In the genomic region with DNA sequence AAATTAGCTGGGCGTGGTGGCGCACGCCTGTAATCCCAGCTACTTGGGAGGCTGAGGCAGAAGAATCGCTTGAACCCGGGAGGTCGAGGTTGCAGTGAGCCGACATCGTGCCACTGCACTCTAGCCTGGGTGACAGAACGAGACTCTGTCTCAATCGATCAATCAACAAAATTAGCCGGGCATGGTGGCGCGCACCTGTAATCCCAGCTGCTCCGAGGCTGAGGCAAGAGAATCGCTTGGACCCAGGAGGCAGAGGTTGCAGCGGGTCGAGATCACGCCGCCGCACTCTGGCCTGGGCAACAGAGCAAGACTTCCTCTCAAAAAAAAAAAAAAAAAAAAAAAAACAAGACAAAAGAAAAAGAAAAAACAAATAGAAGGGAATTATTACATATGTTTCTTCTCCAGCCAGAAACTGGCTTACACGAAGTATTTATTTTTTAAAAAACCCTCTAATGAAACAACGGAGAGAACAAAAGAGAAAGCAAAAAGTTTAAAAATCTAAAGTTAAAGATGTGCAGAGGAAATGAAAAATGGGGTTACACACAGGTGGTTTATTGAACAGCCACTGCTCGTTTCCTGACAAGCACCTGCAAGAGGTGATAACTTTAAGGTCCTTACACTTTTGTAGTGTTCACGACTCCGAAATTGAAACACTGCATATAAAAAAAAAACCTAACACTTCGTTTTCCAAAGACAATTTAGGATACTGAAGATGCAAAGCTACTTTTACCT, we compare ENCODE assay signal across 8 cellular contexts. TPM values are rescaled to one million over a fixed set of nuclear protein-coding genes. Genes with fewer than 3 reads are reported as not detected.
DNase-seq lines count a peak whose midpoint lies in the region; ATAC-seq, FAIRE-seq and TF ChIP-seq lines count a peak whose summit lies in the region.

No MANE protein-coding gene starts in this region.

- CTCF ChIA-PET in K562 (lab: Yijun Ruan, JAX; ENCODE audit: low intra/inter-chr PET ratio), result no interaction called here

- H3K36me3 ChIP-seq in BLaER1 (peaks cover 40% of the 10 kb centered on the region), K562 (ENCODE audit: control insufficient read depth, insufficient read depth, low read length) (peaks cover 18% of the 10 kb centered on the region; the same call in 1 of the 3 replicates), mucosa of descending colon (ENCODE audit: low read depth) (no peaks in the 10 kb centered on the region), uterus (no peaks in the 10 kb centered on the region)

- H3K27me3 ChIP-seq in BLaER1 (no peaks in the 10 kb centered on the region), K562 (ENCODE audit: control insufficient read depth in 2 of 2, insufficient read depth in 2 of 2, low read length in 2 of 2) (no peaks in the 10 kb centered on the region), uterus (no peaks in the 10 kb centered on the region)

- FAIRE-seq in K562 (lab: Jason Lieb, UNC), result no peak

- POLR2A ChIA-PET in K562 (lab: Yijun Ruan, JAX), result interaction anchor here (0.6 to 2.3 kb wide), 7 partner anchors 8 to 116 kb away, joined by 3 to 23 read pairs (median 3); no protein-coding TSS in a partner anchor

- no peaks in the 10 kb centered on the region for H3K9me1 ChIP-seq in K562 (ENCODE audit: control insufficient read depth, insufficient read depth, low read length)

- H3K9ac ChIP-seq in BLaER1, result peak overlapping the region; percentile 96
- H3K9ac ChIP-seq in K562 (ENCODE audit: insufficient read depth in 1 of 2, low read depth in 2 of 2, low read length in 2 of 2), result peak overlapping the region in 1 of 2 experiments; percentile 81; a peak in 2 of 4 replicates

- TF ChIP-seq EP300 in K562 (IDR thresholded peaks at IDR 0.05; ENCODE audit: low read length), result no peak

- no peak for TF ChIP-seq RAD21 in K562 (CRISPR knock-in tag; conservative IDR thresholded peaks at IDR 0.05 in 1 of 2, IDR thresholded peaks at IDR 0.05 in 1 of 2)

- H3K79me2 ChIP-seq in K562 (ENCODE audit: control insufficient read depth, insufficient read depth, low read length), result peaks cover 49% of the 10 kb centered on the region

- H4K20me1 ChIP-seq in BLaER1 (peaks cover 22% of the 10 kb centered on the region; the same call in 1 of the 2 replicates), K562 (replicated peaks; ENCODE audit: control insufficient read depth, insufficient read depth, low read length) (no peaks in the 10 kb centered on the region)

- BruUV-seq in K562 (replicated peaks; lab: Mats Ljungman, UMichigan), result no TSS peak

- ATAC-seq in K562 (no peak), mucosa of descending colon (no peak)

- H3K9me3 ChIP-seq in BLaER1, result peaks cover 17% of the 10 kb centered on the region
- H3K9me3 ChIP-seq in K562 (replicated peaks; ENCODE audit: control insufficient read depth, insufficient read depth, low read depth, low read length), result no peaks in the 10 kb centered on the region
- H3K9me3 ChIP-seq in mucosa of descending colon, result no peaks in the 10 kb centered on the region
- no peaks in the 10 kb centered on the region for H3K9me3 ChIP-seq in uterus

- H3K4me2 ChIP-seq in BLaER1 (peak overlapping the region; percentile 80), K562 (ENCODE audit: insufficient read depth, low read length) (peak overlapping the region; percentile 79)

- DNase-seq in LoVo (ENCODE audit: low spot score) (peak; percentile 4), K562 (ENCODE audit: extremely low read depth in 1 of 4, low spot score in 3 of 4) (no peak), mucosa of descending colon (peak; percentile 19 to 66 (median 39)), uterus (no peak), ACHN (no peak), EL (no peak), NOMO-1 (lab: John Stamatoyannopoulos, UW; ENCODE audit: unreplicated experiment in 2 of 2) (no peak)

- intact Hi-C loops in K562 (cut with micrococcal nuclease) (no loop called here), mucosa of descending colon (cut with DNase I, micrococcal nuclease) (no loop called here), uterus (cut with DNase I; ENCODE audit: low total_unique reads) (no loop called here)

- TF ChIP-seq POLR2A in K562 (conservative IDR thresholded peaks at IDR 0.05), result no peak
- no peak for TF ChIP-seq POLR2A in uterus (IDR thresholded peaks at IDR 0.05)

- in situ Hi-C loops in K562 (cut with MboI), result no loop called here
- in situ Hi-C loops in ACHN (cut with HindIII; ENCODE audit: low pct_ligation_motif_present, low pct_unique_long_range_greater_than_20kb, low sequenced_read_pairs), result no loop called here

- WGBS in K562 (ENCODE audit: insufficient coverage, low coverage, missing lambda C conversion rate), result 75% methylated on average over 17 of the region's 26 CpGs

- H2AFZ ChIP-seq in K562 (ENCODE audit: low read depth, low read length), result no peak overlapping the region

- peaks cover 29% of the 10 kb centered on the region for H3K4me1 ChIP-seq in BLaER1
- peaks cover 2 to 9% of the 10 kb centered on the region in 2 experiments; a peak in 3 of 5 replicates for H3K4me1 ChIP-seq in K562 (replicated peaks in 1 of 2; ENCODE audit: control insufficient read depth in 2 of 2, insufficient read depth in 2 of 2, low read length in 2 of 2)
- peaks cover 16% of the 10 kb centered on the region for H3K4me1 ChIP-seq in mucosa of descending colon (ENCODE audit: low read depth)
- H3K4me1 ChIP-seq in uterus, result no peaks in the 10 kb centered on the region

- H3K27ac ChIP-seq in BLaER1, result peak overlapping the region; percentile 97
- H3K27ac ChIP-seq in K562 (ENCODE audit: extremely low read depth, low read depth, low read length), result no peak overlapping the region
- H3K27ac ChIP-seq in uterus, result peak overlapping the region in 1 of 2 donors; percentile 89

- no peak for TF ChIP-seq CTCF in K562 (IDR thresholded peaks at IDR 0.05 in 2 of 3, conservative IDR thresholded peaks at IDR 0.05 in 1 of 3; ENCODE audit: insufficient read depth in 2 of 3, low read depth in 1 of 3, low read length in 3 of 3)
- TF ChIP-seq CTCF in mucosa of descending colon (IDR thresholded peaks at IDR 0.05), result no peak
- no peak for TF ChIP-seq CTCF in uterus (IDR thresholded peaks at IDR 0.05)

- H3K4me3 ChIP-seq in BLaER1 (peak overlapping the region; percentile 90), K562 (peak overlapping the region; percentile 98), mucosa of descending colon (no peak overlapping the region), uterus (peak overlapping the region in 1 of 2 donors; percentile 90)

TF ChIP-seq in K562, 482 proteins besides CTCF, POLR2A, EP300 and RAD21:
- peak; percentile 8 for TF ChIP-seq ZFP36 (IDR thresholded peaks at IDR 0.05; ENCODE audit: low read depth, low read length, partially characterized antibody)
- TF ChIP-seq U2AF1 (optimal IDR thresholded peaks at IDR 0.05; ENCODE audit: low read depth, low read length), result no peak
- TF ChIP-seq RBM15 (IDR thresholded peaks at IDR 0.05; ENCODE audit: insufficient read depth, low read length), result no peak
- TF ChIP-seq KDM1A (IDR thresholded peaks at IDR 0.05), result 0 out of 4 replicates have a peak, but pooled peaks of 1 of the 2 experiments have one; percentile 10

RNA-seq across cellular contexts. Expression of a gene that starts 1.4 kb away (rescaled TPM):
- total RNA-seq in K562 (2011; cell fraction: chromatin; rRNA removed; ENCODE audit: low replicate concordance), result 55.6 and 121 TPM in 2 replicates
- 27.5 and 28.2 TPM in 2 replicates for total RNA-seq in K562 (2011; cell fraction: nucleolus; rRNA removed)
- 53.9 and 82.8 TPM in 2 replicates for total RNA-seq in K562 (2011; cell fraction: nucleoplasm; rRNA removed)
- total RNA-seq in K562 (2014; rRNA removed) (10.6 and 13.8 TPM in 2 replicates), K562 (2014; rRNA removed; fragmentation: Illumina TruSeq; extraction: Trizol) (15.1 and 16.9 TPM in 2 replicates), K562 (2015; rRNA removed; fragmentation: Illumina TruSeq; extraction: Trizol) (17.6 and 19.7 TPM in 2 replicates), K562 (2021) (27.8 and 28.2 TPM in 2 replicates), mucosa of descending colon (10 to 100 TPM; 36.8 to 46.2 (median 38.1) TPM), uterus (10 to 100 TPM; 14.4 to 92.0 (median 41.6) TPM)
- polyA plus RNA-seq in K562 (2011; rRNA removed) (11.7 and 18.4 TPM in 2 replicates), K562 (2014; fragmentation: Illumina TruSeq; extraction: Trizol) (21.8 and 23.4 TPM in 2 replicates), K562 (2014; fragmentation: Nextera tagmentation; extraction: Ambion mirVana) (1 to 10 TPM; 2.9 to 4.9 TPM), K562 (2014; rRNA removed) (13.4 and 13.6 TPM in 2 replicates)
- 9.0 and 10.7 TPM in 2 replicates for polyA plus RNA-seq in K562 (2011; cell fraction: cytosol; rRNA removed)
- polyA plus RNA-seq in K562 (2011; cell fraction: nucleus; rRNA removed), result 17.1 and 23.3 TPM in 2 replicates
- 15.0 and 16.0 TPM in 2 replicates for polyA plus RNA-seq in K562 (2012)
- 25.8 and 38.7 TPM in 2 replicates for polyA minus RNA-seq in K562 (2011; rRNA and poly(A)+ RNA removed)
- polyA minus RNA-seq in K562 (2011; cell fraction: cytosol; rRNA and poly(A)+ RNA removed), result 13.6 and 29.6 TPM in 2 replicates
- 19.2 and 20.6 TPM in 2 replicates for polyA minus RNA-seq in K562 (2011; cell fraction: nucleus; rRNA and poly(A)+ RNA removed)

RNA-seq across cellular contexts. Expression of a gene that starts 35.4 kb away (rescaled TPM):
- 43.4 and 169 TPM in 2 replicates for total RNA-seq in K562 (2011; cell fraction: chromatin; rRNA removed; ENCODE audit: low replicate concordance)
- total RNA-seq in K562 (2011; cell fraction: nucleolus; rRNA removed), result 26.5 and 30.1 TPM in 2 replicates
- total RNA-seq in K562 (2011; cell fraction: nucleoplasm; rRNA removed), result 63.9 and 100 TPM in 2 replicates
- total RNA-seq in K562 (2014; rRNA removed), result 19.1 and 22.1 TPM in 2 replicates
- 50.5 and 59.2 TPM in 2 replicates for total RNA-seq in K562 (2014; rRNA removed; fragmentation: Illumina TruSeq; extraction: Trizol)
- 33.3 and 39.5 TPM in 2 replicates for total RNA-seq in K562 (2015; rRNA removed; fragmentation: Illumina TruSeq; extraction: Trizol)
- total RNA-seq in K562 (2021), result 37.0 and 37.6 TPM in 2 replicates
- polyA plus RNA-seq in K562 (2011; rRNA removed), result 11.6 and 22.0 TPM in 2 replicates
- polyA plus RNA-seq in K562 (2011; cell fraction: cytosol; rRNA removed), result 7.6 and 13.0 TPM in 2 replicates
- 17.6 and 28.7 TPM in 2 replicates for polyA plus RNA-seq in K562 (2011; cell fraction: nucleus; rRNA removed)
- 20.0 and 20.6 TPM in 2 replicates for polyA plus RNA-seq in K562 (2012)
- 38.3 and 50.1 TPM in 2 replicates for polyA plus RNA-seq in K562 (2014; fragmentation: Illumina TruSeq; extraction: Trizol)
- polyA plus RNA-seq in K562 (2014; fragmentation: Nextera tagmentation; extraction: Ambion mirVana), result 10 to 100 TPM; 30.2 to 34.8 TPM
- polyA plus RNA-seq in K562 (2014; rRNA removed), result 20.8 and 24.2 TPM in 2 replicates
- polyA minus RNA-seq in K562 (2011; rRNA and poly(A)+ RNA removed), result 25.0 and 39.3 TPM in 2 replicates
- 5.3 and 19.6 TPM in 2 replicates for polyA minus RNA-seq in K562 (2011; cell fraction: cytosol; rRNA and poly(A)+ RNA removed)
- 18.3 and 19.4 TPM in 2 replicates for polyA minus RNA-seq in K562 (2011; cell fraction: nucleus; rRNA and poly(A)+ RNA removed)
- 10 to 100 TPM; 22.3 to 26.9 (median 26.0) TPM for total RNA-seq in mucosa of descending colon
- 10 to 100 TPM; 15.9 to 36.6 (median 24.9) TPM for total RNA-seq in uterus

Comparison
In these comparisons a context has a peak if more than half of its experiments do, and no peak if none do; other contexts are left out.
1. DNase-seq: peak in LoVo (single experiment) and mucosa of descending colon (3 of 3); none in K562 (0 of 4), uterus (0 of 2), ACHN (single experiment), EL (single experiment) and NOMO-1 (0 of 2).